Comparison of ENCODE assay signal across 17 cellular contexts in the genomic region with DNA sequence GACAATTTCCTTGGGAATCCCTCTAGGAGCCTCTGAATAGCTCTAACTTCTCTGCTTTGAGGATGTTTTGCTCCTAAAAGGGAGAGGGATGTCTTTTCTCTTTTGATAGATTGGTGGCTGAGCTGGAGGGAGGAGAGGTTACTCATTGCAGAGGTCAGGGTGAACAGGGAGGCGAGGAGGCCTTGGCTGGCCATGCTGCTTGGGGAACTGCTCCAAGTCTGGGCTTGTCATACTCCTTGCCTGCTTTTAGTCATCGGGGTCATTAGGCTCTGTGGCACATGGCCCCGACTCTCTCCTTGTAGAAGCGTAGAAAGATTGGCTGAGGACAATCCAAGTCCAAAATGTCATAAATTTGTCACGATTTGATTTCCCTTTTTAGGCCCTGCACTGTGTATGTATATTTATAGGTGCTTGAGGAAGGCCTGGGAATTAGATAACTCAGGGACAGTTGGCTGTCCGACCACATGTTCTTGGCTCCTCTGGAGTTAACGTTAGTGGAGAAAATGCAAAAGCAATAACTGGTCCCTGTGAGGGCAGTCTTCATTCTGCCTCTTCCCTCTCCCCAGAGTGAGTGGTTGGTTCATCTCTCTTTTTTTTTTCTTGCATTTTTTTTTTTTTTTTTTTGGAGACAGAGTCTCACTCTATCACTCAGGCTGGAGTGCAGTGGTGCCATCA.
A peak's percentile ranks its signal among the peaks of the same experiment; 100 is the strongest.
DNase-seq lines count a peak whose midpoint lies in the region; ATAC-seq and TF ChIP-seq lines count a peak whose summit lies in the region.
"Had no signal": no experiment of that assay in that cellular context is flagged by ENCODE, and none has a peak within 500 bp of the region (broad histone marks: within the 10 kb centered on the region; RNA-seq: fewer than 3 reads in every experiment).

No MANE protein-coding gene starts in this region.

- ATAC-seq in mucosa of descending colon (peak; percentile 43), GM18517 (IDR thresholded peaks at IDR 0.05; ENCODE audit: unreplicated experiment) (no peak), GM21381 (IDR thresholded peaks at IDR 0.05; ENCODE audit: unreplicated experiment) (no peak)
- ATAC-seq: activated CD8-positive, alpha-beta T cell treated with anti-CD3 and anti-CD28 coated beads, Interleukin-2, amount 10 ng/mL, durations not matched to agents 7 days and 5 days; activated T-cell treated with anti-CD3 and anti-CD28 coated beads, Interleukin-2, amount 50 U/mL, for 4 hours had no signal

- 55% methylated on average over 7 of the region's 7 CpGs for WGBS in esophagus muscularis mucosa
- WGBS in testis, 2 donors = 39 to 40% methylated on average over 7 of the region's 7 CpGs

- no peaks in the 10 kb centered on the region for H3K27me3 ChIP-seq in esophagus muscularis mucosa
- H3K27me3 ChIP-seq in testis = no peaks in the 10 kb centered on the region
- H3K27me3 ChIP-seq: brain microvascular endothelial cell, dorsolateral prefrontal cortex had no signal

- TF ChIP-seq POLR2A in esophagus muscularis mucosa (IDR thresholded peaks at IDR 0.05; ENCODE audit: low read depth) (no peak), testis (IDR thresholded peaks at IDR 0.05) (no peak)

- H3K9me3 ChIP-seq in esophagus muscularis mucosa (no peaks in the 10 kb centered on the region), mucosa of descending colon (no peaks in the 10 kb centered on the region), testis (no peaks in the 10 kb centered on the region)

- intact Hi-C loops in esophagus muscularis mucosa (cut with DNase I) = no loop called here
- intact Hi-C loops in mucosa of descending colon (cut with DNase I, micrococcal nuclease) = no loop called here
- intact Hi-C loops in testis (cut with DNase I; ENCODE audit: low total_unique reads) = no loop called here

- H3K4me3 ChIP-seq in esophagus muscularis mucosa (no peak overlapping the region), mucosa of descending colon (no peak overlapping the region), testis (no peak overlapping the region)
- H3K4me3 ChIP-seq: dorsolateral prefrontal cortex had no signal

- no peaks in the 10 kb centered on the region for H3K36me3 ChIP-seq in esophagus muscularis mucosa
- no peaks in the 10 kb centered on the region for H3K36me3 ChIP-seq in mucosa of descending colon (ENCODE audit: low read depth)
- H3K36me3 ChIP-seq in testis (ENCODE audit: low read depth, missing control alignments) = no peaks in the 10 kb centered on the region
- H3K36me3 ChIP-seq: brain microvascular endothelial cell had no signal

- H3K4me1 ChIP-seq in esophagus muscularis mucosa (peaks cover 0 to 9% (median 2%) of the 10 kb centered on the region in 4 donors), mucosa of descending colon (ENCODE audit: low read depth) (no peaks in the 10 kb centered on the region), testis (peaks cover 8% of the 10 kb centered on the region)

- TF ChIP-seq CTCF in RWPE1 (conservative IDR thresholded peaks at IDR 0.05; ENCODE audit: low read depth) (no peak), esophagus muscularis mucosa (IDR thresholded peaks at IDR 0.05) (no peak), mucosa of descending colon (IDR thresholded peaks at IDR 0.05) (no peak), testis (IDR thresholded peaks at IDR 0.05) (no peak)

- TF ChIP-seq EP300 in esophagus muscularis mucosa (IDR thresholded peaks at IDR 0.05) = no peak

- POLR2A ChIA-PET in RWPE1 (lab: Yijun Ruan, JAX; ENCODE audit: low non-redundant PET) = no interaction called here

- CTCF ChIA-PET in RWPE1 (lab: Yijun Ruan, JAX) = no interaction called here

- no peak overlapping the region for H3K27ac ChIP-seq in RWPE1
- H3K27ac ChIP-seq in esophagus muscularis mucosa (replicated peaks in 1 of 4) = peak overlapping the region in 2 of 4 donors; percentile 3 to 37
- H3K27ac ChIP-seq in testis = peak overlapping the region in 1 of 2 donors; percentile 11
- H3K27ac ChIP-seq: brain microvascular endothelial cell, dorsolateral prefrontal cortex had no signal

- peak; percentile 35 for DNase-seq in RWPE1 (ENCODE audit: low spot score)
- peak; percentile 95 for DNase-seq in esophagus muscularis mucosa (ENCODE audit: extremely low spot score)
- peak in 2 of 3 donors; percentile 23 to 59 for DNase-seq in mucosa of descending colon
- DNase-seq in testis = peak; percentile 64
- DNase-seq in glomerular visceral epithelial cell (ENCODE audit: extremely low spot score) = no peak
- no peak for DNase-seq in SIG-M5 treated with dmso at 0.1 percent for 504 hours (lab: John Stamatoyannopoulos, UW; ENCODE audit: unreplicated experiment)
- DNase-seq: activated B cell treated with CpG ODN at 0.5 μM for 24 hours; activated CD8-positive, alpha-beta T cell treated with anti-CD3 and anti-CD28 coated beads, Interleukin-2, amount 10 ng/mL, durations not matched to agents 7 days and 5 days; activated T-cell treated with anti-CD3 and anti-CD28 coated beads, Interleukin-2, amount 50 U/mL, for 4 hours; brain microvascular endothelial cell; dorsolateral prefrontal cortex; HFFc6; NCI-H1105; NCI-H526 treated with DMSO at 0.1 percent for 48 hours; substantia nigra had no signal

Comparison
In these comparisons a context has a peak if more than half of its experiments do, and no peak if none do; other contexts are left out.
1. DNase-seq: peak in RWPE1 (single experiment), esophagus muscularis mucosa (single experiment), mucosa of descending colon (2 of 3) and testis (single experiment); none in glomerular visceral epithelial cell (single experiment) and SIG-M5 treated with dmso at 0.1 percent for 504 hours (single experiment).